ENCODE assay signal across 1 cellular context in the genomic region with DNA sequence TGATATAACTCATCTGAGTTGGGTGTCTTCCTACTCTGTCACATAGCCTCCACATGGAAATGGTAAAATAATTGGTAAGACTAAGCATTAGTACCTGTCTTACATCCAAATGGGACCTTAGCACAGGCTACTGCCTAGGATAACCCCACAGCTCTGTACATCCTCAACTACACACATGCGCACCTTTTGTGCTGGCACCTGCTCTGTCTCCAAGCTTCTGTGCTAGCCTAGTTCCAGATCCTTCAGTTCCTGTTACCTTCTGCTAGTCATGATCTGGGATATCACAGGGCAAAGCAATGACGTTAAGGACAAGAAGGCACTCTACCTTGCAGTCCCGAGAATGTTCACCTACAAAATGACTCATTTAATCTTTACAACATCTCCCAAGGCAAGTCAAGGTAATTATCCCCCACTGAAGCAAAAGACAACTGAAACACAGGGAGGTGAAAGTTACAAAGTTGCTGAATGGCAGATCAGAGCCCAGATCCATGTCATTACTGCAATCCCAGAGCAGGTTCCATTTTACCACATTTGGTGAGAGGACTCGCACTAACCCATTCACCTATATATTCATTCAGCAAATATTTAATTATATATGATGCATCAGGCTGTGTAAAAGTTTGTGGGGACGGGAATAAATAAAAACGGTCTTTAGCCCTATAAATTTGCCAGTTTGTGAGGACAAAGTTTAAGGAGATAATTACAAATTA.
TF ChIP-seq lines count a peak whose summit lies in the region.

No MANE protein-coding gene starts in this region.

TF ChIP-seq in HepG2, 621 proteins besides CTCF, POLR2A, EP300 and RAD21 (continued from another document):
- TF ChIP-seq ZBED4 (CRISPR knock-in tag; IDR thresholded peaks at IDR 0.05; ENCODE audit: borderline replicate concordance) (no peak), HDAC2 (CRISPR knock-in tag; IDR thresholded peaks at IDR 0.05) (no peak), TCF7 (IDR thresholded peaks at IDR 0.05; ENCODE audit: low read depth) (no peak), SMAD9 (CRISPR knock-in tag; IDR thresholded peaks at IDR 0.05) (no peak), NFIB (CRISPR knock-in tag; IDR thresholded peaks at IDR 0.05; ENCODE audit: borderline replicate concordance) (no peak), MTF2 (CRISPR knock-in tag; IDR thresholded peaks at IDR 0.05; ENCODE audit: borderline replicate concordance) (no peak), MEIS1 (CRISPR knock-in tag; IDR thresholded peaks at IDR 0.05; ENCODE audit: borderline replicate concordance) (no peak), ZNF432 (CRISPR knock-in tag; IDR thresholded peaks at IDR 0.05; ENCODE audit: borderline replicate concordance) (no peak), ZNF678 (CRISPR knock-in tag; IDR thresholded peaks at IDR 0.05) (no peak)
